Comparison of ENCODE assay signal across 9 cellular contexts in genomic region chr11:124115782-124116616, GRCh38. TPM values are rescaled to one million over a fixed set of nuclear protein-coding genes. Genes with fewer than 3 reads are reported as not detected.
DNase-seq lines count a peak whose midpoint lies in the region; FAIRE-seq lines count a peak whose summit lies in the region.
"Had no signal": no experiment of that assay in that cellular context is flagged by ENCODE, and none has a peak within 500 bp of the region (broad histone marks: within the 10 kb centered on the region; RNA-seq: fewer than 3 reads in every experiment).

No MANE protein-coding gene starts in this region.

- no peaks in the 10 kb centered on the region for H3K27me3 ChIP-seq in ectodermal cell (ENCODE audit: control insufficient read depth, insufficient read depth, low read length, poor library complexity, severe bottlenecking)

- H3K4me3 Mint-ChIP-seq in activated CD4-positive, alpha-beta T cell treated with anti-CD3 and anti-CD28 coated beads, Interleukin-2, amount 10 ng/mL, durations not matched to agents 7 days and 5 days, result peak overlapping the region; percentile 87

- no peaks in the 10 kb centered on the region for H3K9me3 ChIP-seq in ectodermal cell (ENCODE audit: control insufficient read depth, low read length)

- peaks cover 3% of the 10 kb centered on the region for H3K4me1 ChIP-seq in ectodermal cell (ENCODE audit: control insufficient read depth, insufficient read depth, low read length)

- peaks cover 20% of the 10 kb centered on the region for H3K4me1 Mint-ChIP-seq in activated CD4-positive, alpha-beta T cell treated with anti-CD3 and anti-CD28 coated beads, Interleukin-2, amount 10 ng/mL, durations not matched to agents 7 days and 5 days

- no peak for FAIRE-seq in urothelium cell line (lab: Jason Lieb, UNC)

- H3K27ac ChIP-seq in ectodermal cell (ENCODE audit: insufficient read depth, low read depth, low read length, poor library complexity, severe bottlenecking), result no peak overlapping the region
- H3K27ac ChIP-seq: C4-2B had no signal

- CTCF ChIA-PET in activated CD4-positive, alpha-beta T cell treated with anti-CD3 and anti-CD28 coated beads, Interleukin-2, amount 10 ng/mL, durations not matched to agents 7 days and 5 days (lab: Charles Lee), result no interaction called here

- no peak for DNase-seq in activated CD4-positive, alpha-beta T cell treated with anti-CD3 and anti-CD28 coated beads, Interleukin-2, amount 10 ng/mL, durations not matched to agents 7 days and 5 days
- DNase-seq in activated CD4-positive, alpha-beta T cell treated with anti-CD3 and anti-CD28 coated beads for 48 hours, result no peak
- peak; percentile 1 for DNase-seq in NCI-H748 treated with DMSO at 0.1 percent for 48 hours (lab: John Stamatoyannopoulos, UW)
- peak; percentile 3 for DNase-seq in midbrain (lab: John Stamatoyannopoulos, UW)
- peak; percentile 12 for DNase-seq in urothelium cell line (ENCODE audit: low spot score)
- no peak for DNase-seq in T1000 (lab: John Stamatoyannopoulos, UW)
- DNase-seq in DMS 273 treated with DMSO at 0.1 percent for 48 hours (lab: John Stamatoyannopoulos, UW), result no peak

- POLR2A ChIA-PET in activated CD4-positive, alpha-beta T cell treated with anti-CD3 and anti-CD28 coated beads, Interleukin-2, amount 10 ng/mL, durations not matched to agents 7 days and 5 days (lab: Charles Lee), result no interaction called here

- peaks cover 7% of the 10 kb centered on the region for H3K27me3 Mint-ChIP-seq in activated CD4-positive, alpha-beta T cell treated with anti-CD3 and anti-CD28 coated beads, Interleukin-2, amount 10 ng/mL, durations not matched to agents 7 days and 5 days

- 40 to 43% methylated on average over 12 of the region's 12 CpGs for WGBS in ectodermal cell, 2 experiments

- H3K36me3 ChIP-seq in ectodermal cell (ENCODE audit: control insufficient read depth, insufficient read depth, low read length), result peaks cover 3% of the 10 kb centered on the region

- peak overlapping the region; percentile 92 for H3K27ac Mint-ChIP-seq in activated CD4-positive, alpha-beta T cell treated with anti-CD3 and anti-CD28 coated beads, Interleukin-2, amount 10 ng/mL, durations not matched to agents 7 days and 5 days

- H3K9me3 Mint-ChIP-seq in activated CD4-positive, alpha-beta T cell treated with anti-CD3 and anti-CD28 coated beads, Interleukin-2, amount 10 ng/mL, durations not matched to agents 7 days and 5 days, result no peaks in the 10 kb centered on the region

- peaks cover 13% of the 10 kb centered on the region for H3K36me3 Mint-ChIP-seq in activated CD4-positive, alpha-beta T cell treated with anti-CD3 and anti-CD28 coated beads, Interleukin-2, amount 10 ng/mL, durations not matched to agents 7 days and 5 days (ENCODE audit: low read depth)

- H3K4me3 ChIP-seq in ectodermal cell (ENCODE audit: insufficient read depth, low read depth, low read length), result peak overlapping the region; percentile 44

RNA-seq across cellular contexts. Expression of gene VWA5A, which starts 0.7 kb away (rescaled TPM):
- 1 to 10 TPM; 6.7 to 6.8 TPM for total RNA-seq in activated CD4-positive, alpha-beta T cell treated with anti-CD3 and anti-CD28 coated beads, Interleukin-2, amount 10 ng/mL, durations not matched to agents 7 days and 5 days
- polyA plus RNA-seq in ectodermal cell (2013, experiment 1 of 4), result 18.0 TPM
- 18.4 TPM for polyA plus RNA-seq in ectodermal cell (2013, experiment 2 of 4)
- 15.3 TPM for polyA plus RNA-seq in ectodermal cell (2013, experiment 3 of 4)
- 15.3 TPM for polyA plus RNA-seq in ectodermal cell (2013, experiment 4 of 4)

Comparison
In these comparisons a context has a peak if more than half of its experiments do, and no peak if none do; other contexts are left out.
1. DNase-seq: peak in NCI-H748 treated with DMSO at 0.1 percent for 48 hours (single experiment), midbrain (single experiment) and urothelium cell line (single experiment); none in activated CD4-positive, alpha-beta T cell treated with anti-CD3 and anti-CD28 coated beads, Interleukin-2, amount 10 ng/mL, durations not matched to agents 7 days and 5 days (single experiment), activated CD4-positive, alpha-beta T cell treated with anti-CD3 and anti-CD28 coated beads for 48 hours (single experiment), T1000 (single experiment) and DMS 273 treated with DMSO at 0.1 percent for 48 hours (single experiment).